ENCODE assay signal across 8 cellular contexts in genomic region chr11:207213-208176, GRCh38. TPM values are rescaled to one million over a fixed set of nuclear protein-coding genes. Genes with fewer than 3 reads are reported as not detected.
DNase-seq lines count a peak whose midpoint lies in the region; ATAC-seq and TF ChIP-seq lines count a peak whose summit lies in the region.

A gene with protein sequence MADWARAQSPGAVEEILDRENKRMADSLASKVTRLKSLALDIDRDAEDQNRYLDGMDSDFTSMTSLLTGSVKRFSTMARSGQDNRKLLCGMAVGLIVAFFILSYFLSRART (minus strand): TSS chr11:207399. CDS start chr11:207321, 78 bp downstream.
Gene RIC8A (plus strand): TSS chr11:207708. CDS start chr11:208855, 1,147 bp downstream.

- H3K9me3 ChIP-seq in Panc1 (ENCODE audit: control insufficient read depth, insufficient read depth, low read depth, low read length) (no peaks in the 10 kb centered on the region), esophagus (ENCODE audit: control insufficient read depth in 2 of 2, insufficient read depth in 1 of 2, low read depth in 1 of 2, low read length in 1 of 2) (no peaks in the 10 kb centered on the region), muscle layer of colon (ENCODE audit: low read length) (no peaks in the 10 kb centered on the region)

- H3K36me3 ChIP-seq in Panc1 (ENCODE audit: control insufficient read depth, insufficient read depth, low read length) = peaks cover 27% of the 10 kb centered on the region
- H3K36me3 ChIP-seq in esophagus (ENCODE audit: control insufficient read depth in 2 of 2, insufficient read depth in 2 of 2, low read length in 1 of 2) = peaks cover 13 to 50% of the 10 kb centered on the region in 2 donors
- peaks cover 66% of the 10 kb centered on the region for H3K36me3 ChIP-seq in muscle layer of colon (ENCODE audit: insufficient read depth, low read length)

- DNase-seq in DMS53 (lab: John Stamatoyannopoulos, UW) (peak; percentile 99), KG1 (lab: John Stamatoyannopoulos, UW) (peak; percentile 90), Panc1 (ENCODE audit: low read depth, low spot score) (peak; percentile 98)
- peak; percentile 95 for DNase-seq in activated T-cell treated with anti-CD3 and anti-CD28 coated beads, Interleukin-2, amount 50 U/mL, for 4 hours
- DNase-seq in stimulated activated CD8-positive, alpha-beta memory T cell treated with anti-CD3 and anti-CD28 coated beads, Interleukin-7, amount 100 ng/mL, for 24 hours (ENCODE audit: low read depth) = peak; percentile 90

- H3K36me3 Mint-ChIP-seq in activated T-cell treated with anti-CD3 and anti-CD28 coated beads, Interleukin-2, amount 50 U/mL, for 4 hours (ENCODE audit: insufficient read depth) = peaks cover 23% of the 10 kb centered on the region

- BruUV-seq in Panc1 (replicated peaks; lab: Mats Ljungman, UMichigan) = TSS peak; percentile 89

- POLR2A ChIA-PET in Panc1 (lab: Charles Lee) = interaction anchor here (0.6 to 1.0 kb wide), 5 partner anchors 9 to 265 kb away, joined by 3 to 10 read pairs (median 3); no protein-coding TSS in a partner anchor

- no peak for TF ChIP-seq CTCF in Panc1 (IDR thresholded peaks at IDR 0.05)

- H3K27me3 Mint-ChIP-seq in activated T-cell treated with anti-CD3 and anti-CD28 coated beads, Interleukin-2, amount 50 U/mL, for 4 hours (ENCODE audit: low read depth) = no peaks in the 10 kb centered on the region

- peaks cover 33% of the 10 kb centered on the region for H3K4me1 ChIP-seq in Panc1 (ENCODE audit: control insufficient read depth, insufficient read depth, low read length)
- peaks cover 12 to 25% of the 10 kb centered on the region in 2 donors for H3K4me1 ChIP-seq in esophagus (ENCODE audit: control insufficient read depth in 2 of 2, insufficient read depth in 2 of 2, low read length in 1 of 2)
- H3K4me1 ChIP-seq in muscle layer of colon (ENCODE audit: insufficient read depth, low read length) = peaks cover 40% of the 10 kb centered on the region

- in situ Hi-C loops in Panc1 (cut with HindIII; ENCODE audit: low pct_unique_long_range_greater_than_20kb, low sequenced_read_pairs) = no loop called here

- H3K27me3 ChIP-seq in Panc1 (ENCODE audit: control insufficient read depth, insufficient read depth, low read length) (no peaks in the 10 kb centered on the region), esophagus (ENCODE audit: control insufficient read depth in 1 of 2, insufficient read depth in 2 of 2, low read length in 2 of 2) (no peaks in the 10 kb centered on the region), muscle layer of colon (ENCODE audit: control insufficient read depth in 1 of 2, insufficient read depth in 2 of 2, low read length in 2 of 2) (no peaks in the 10 kb centered on the region)

- CTCF ChIA-PET in Panc1 (lab: Charles Lee) = interaction anchor here (0.6 to 1.0 kb wide), 3 partner anchors 43 to 241 kb away, joined by 3 to 4 read pairs (median 3); no protein-coding TSS in a partner anchor

- no peaks in the 10 kb centered on the region for H3K9me3 Mint-ChIP-seq in activated T-cell treated with anti-CD3 and anti-CD28 coated beads, Interleukin-2, amount 50 U/mL, for 4 hours

- H3K27ac ChIP-seq in Panc1 (ENCODE audit: low read length) (peak within 1 kb of the TSS; percentile 100), esophagus (ENCODE audit: low read depth in 2 of 2, low read length in 1 of 2) (peak within 1 kb of the TSS; percentile 97 to 100), muscle layer of colon (ENCODE audit: low read depth, low read length) (peak within 1 kb of the TSS; percentile 92)

- intact Hi-C loops in Panc1 (cut with micrococcal nuclease; ENCODE audit: unreplicated experiment) = no loop called here

- H3K4me3 ChIP-seq in Panc1 (ENCODE audit: low read depth in 2 of 2, low read length in 2 of 2) (peak within 1 kb of the TSS; percentile 99 to 100), esophagus (ENCODE audit: low read depth in 1 of 2, low read length in 2 of 2) (peak within 1 kb of the TSS; percentile 78 to 92), muscle layer of colon (ENCODE audit: low read depth in 1 of 2, low read length in 2 of 2) (peak within 1 kb of the TSS; percentile 63 to 99)

- H3K4me3 Mint-ChIP-seq in activated T-cell treated with anti-CD3 and anti-CD28 coated beads, Interleukin-2, amount 50 U/mL, for 4 hours = peak within 1 kb of the TSS; percentile 91

- WGBS in esophagus, 2 donors = 0% methylated on average over 90 of the region's 90 CpGs

- peak; percentile 74 for ATAC-seq in GM21723 (IDR thresholded peaks at IDR 0.05; ENCODE audit: unreplicated experiment)
- ATAC-seq in Panc1 = peak; percentile 86
- ATAC-seq in activated T-cell treated with anti-CD3 and anti-CD28 coated beads, Interleukin-2, amount 50 U/mL, for 4 hours = peak; percentile 81 to 83

- peaks cover 47% of the 10 kb centered on the region for H3K4me1 Mint-ChIP-seq in activated T-cell treated with anti-CD3 and anti-CD28 coated beads, Interleukin-2, amount 50 U/mL, for 4 hours (ENCODE audit: low read depth)

- peak within 1 kb of the TSS; percentile 99 for H3K9ac ChIP-seq in muscle layer of colon (ENCODE audit: low read length)

RNA-seq across cellular contexts. Expression of the first gene that starts in this region (rescaled TPM):
- 89.0 TPM for total RNA-seq in Panc1 (2021; ENCODE audit: unreplicated experiment)
- polyA plus RNA-seq in Panc1 (2012; ENCODE audit: insufficient read length) = 78.9 TPM
- 10 to 100 TPM; 41.1 to 46.1 (median 42.6) TPM for total RNA-seq in activated T-cell treated with anti-CD3 and anti-CD28 coated beads, Interleukin-2, amount 50 U/mL, for 4 hours
- polyA plus RNA-seq in esophagus = 10 to 100 TPM; 12.5 to 18.0 TPM

RNA-seq across cellular contexts. Expression of gene RIC8A, which starts in this region (rescaled TPM):
- total RNA-seq in Panc1 (2021; ENCODE audit: unreplicated experiment) = 264 TPM
- 259 TPM for polyA plus RNA-seq in Panc1 (2012; ENCODE audit: insufficient read length)
- total RNA-seq in activated T-cell treated with anti-CD3 and anti-CD28 coated beads, Interleukin-2, amount 50 U/mL, for 4 hours = 100 to 1,000 TPM; 145 to 152 (median 151) TPM
- 10 to 100 TPM; 31.2 to 42.8 TPM for polyA plus RNA-seq in esophagus

Comparison
In these comparisons a context has a peak if more than half of its experiments do, and no peak if none do; other contexts are left out.
1. Peak in every context shown above with its lines: DNase-seq, ATAC-seq, H3K4me3 ChIP-seq and H3K27ac ChIP-seq.